In genomic region chr6:34674268-34674639, GRCh38 we compare ENCODE assay signal across 10 cellular contexts. TPM values are rescaled to one million over a fixed set of nuclear protein-coding genes. Genes with fewer than 3 reads are reported as not detected.
DNase-seq lines count a peak whose midpoint lies in the region; ATAC-seq, FAIRE-seq and TF ChIP-seq lines count a peak whose summit lies in the region.
"Had no signal": no experiment of that assay in that cellular context is flagged by ENCODE, and none has a peak within 500 bp of the region (broad histone marks: within the 10 kb centered on the region; RNA-seq: fewer than 3 reads in every experiment).

No MANE protein-coding gene starts in this region.

- H3K27me3 Mint-ChIP-seq in central memory CD8-positive, alpha-beta T cell, result no peaks in the 10 kb centered on the region

- H3K36me3 ChIP-seq in Peyer's patch, result no peaks in the 10 kb centered on the region
- no peaks in the 10 kb centered on the region for H3K36me3 ChIP-seq in psoas muscle (ENCODE audit: insufficient read depth in 1 of 2, low read depth in 1 of 2)
- H3K36me3 ChIP-seq: thoracic aorta had no signal

- intact Hi-C loops in psoas muscle (cut with DNase I), result no loop called here

- TF ChIP-seq POLR2A in GM12892 (IDR thresholded peaks at IDR 0.05; ENCODE audit: low read depth, low read length) (no peak), Peyer's patch (IDR thresholded peaks at IDR 0.05) (no peak)

- H3K36me3 Mint-ChIP-seq in central memory CD8-positive, alpha-beta T cell (ENCODE audit: insufficient read depth), result peaks cover 13% of the 10 kb centered on the region

- peak overlapping the region; percentile 50 to 79 (median 67) for H3K27ac ChIP-seq in Peyer's patch
- H3K27ac ChIP-seq in psoas muscle, result peak overlapping the region; percentile 15

- DNase-seq in GM12892 (ENCODE audit: insufficient read length) (no peak), Peyer's patch (no peak), psoas muscle (no peak), DMS53 (lab: John Stamatoyannopoulos, UW) (no peak)
- no peak for DNase-seq in central memory CD8-positive, alpha-beta T cell (ENCODE audit: low spot score in 2 of 2)
- DNase-seq: cerebellar nuclear complex, DMS 273 treated with DMSO at 0.1 percent for 48 hours had no signal

- no peaks in the 10 kb centered on the region for H3K9me3 ChIP-seq in Peyer's patch
- H3K9me3 ChIP-seq in psoas muscle, result no peaks in the 10 kb centered on the region
- H3K9me3 ChIP-seq: thoracic aorta had no signal

- H3K9me3 Mint-ChIP-seq in central memory CD8-positive, alpha-beta T cell, result no peaks in the 10 kb centered on the region

- peak; percentile 21 for FAIRE-seq in GM12892 (lab: Jason Lieb, UNC)

- no peak for TF ChIP-seq CTCF in Peyer's patch (IDR thresholded peaks at IDR 0.05)
- TF ChIP-seq CTCF in psoas muscle (IDR thresholded peaks at IDR 0.05), result no peak

- peaks cover 0 to 37% (median 18%) of the 10 kb centered on the region in 4 donors for H3K4me1 ChIP-seq in Peyer's patch
- H3K4me1 ChIP-seq in psoas muscle, result peaks cover 36% of the 10 kb centered on the region

- H3K27me3 ChIP-seq in Peyer's patch (no peaks in the 10 kb centered on the region), psoas muscle (ENCODE audit: insufficient read depth in 3 of 3, low read length in 2 of 3) (no peaks in the 10 kb centered on the region)

- peak overlapping the region; percentile 89 for H3K27ac Mint-ChIP-seq in central memory CD8-positive, alpha-beta T cell (ENCODE audit: low read depth)

- H3K4me3 Mint-ChIP-seq in central memory CD8-positive, alpha-beta T cell, result peak overlapping the region; percentile 69

- 97 to 98% (median 97%) methylated on average over 5 of the region's 5 CpGs for WGBS in psoas muscle, 3 donors

- H3K4me1 Mint-ChIP-seq in central memory CD8-positive, alpha-beta T cell, result peaks cover 55% of the 10 kb centered on the region

- no peak for ATAC-seq in central memory CD8-positive, alpha-beta T cell (replicated peaks; ENCODE audit: extremely low read depth, poor library complexity, severe bottlenecking)
- ATAC-seq in psoas muscle (no peak), HG03097 (IDR thresholded peaks at IDR 0.05; ENCODE audit: low FRiP score, unreplicated experiment) (no peak), HG03175 (IDR thresholded peaks at IDR 0.05; ENCODE audit: unreplicated experiment) (no peak)

- peak overlapping the region in 1 of 4 donors; percentile 15 for H3K4me3 ChIP-seq in Peyer's patch
- no peak overlapping the region for H3K4me3 ChIP-seq in psoas muscle
- H3K4me3 ChIP-seq: thoracic aorta had no signal

RNA-seq across cellular contexts. Expression of gene ILRUN, which starts 22.3 kb away (rescaled TPM):
- polyA plus RNA-seq in GM12892 (2012; ENCODE audit: missing spikeins), result 49.9 TPM
- 10 to 100 TPM; 52.8 to 82.3 (median 73.9) TPM for total RNA-seq in Peyer's patch
- 100 to 1,000 TPM; 129 to 191 (median 176) TPM for total RNA-seq in psoas muscle
- polyA plus RNA-seq in psoas muscle, result 100 to 1,000 TPM in 2 of 3 donors, 10 to 100 TPM in 1; 89.4 to 312 (median 131) TPM
